ENCODE assay signal across 24 cellular contexts in genomic region chr17:2635241-2635640, GRCh38. TPM values are rescaled to one million over a fixed set of nuclear protein-coding genes. Genes with fewer than 3 reads are reported as not detected.
DNase-seq lines count a peak whose midpoint lies in the region; ATAC-seq and TF ChIP-seq lines count a peak whose summit lies in the region.
"Had no signal": no experiment of that assay in that cellular context is flagged by ENCODE, and none has a peak within 500 bp of the region (broad histone marks: within the 10 kb centered on the region; RNA-seq: fewer than 3 reads in every experiment).

No MANE protein-coding gene starts in this region.

- peaks cover 35% of the 10 kb centered on the region for H3K4me1 ChIP-seq in RWPE2 (ENCODE audit: insufficient read depth, poor library complexity, severe bottlenecking)
- peaks cover 28% of the 10 kb centered on the region for H3K4me1 ChIP-seq in testis

- H3K4me3 ChIP-seq in RWPE2 (ENCODE audit: severe bottlenecking) (no peak overlapping the region), testis (no peak overlapping the region)
- H3K4me3 ChIP-seq: GM12878, left ventricle myocardium inferior, upper lobe of left lung had no signal

- intact Hi-C loops in testis (cut with DNase I; ENCODE audit: low total_unique reads): no loop called here
- intact Hi-C loops in sciatic nerve (cut with DNase I): no loop called here

- DNase-seq in Caki2 (ENCODE audit: low read depth) (peak; percentile 19), RWPE2 (ENCODE audit: low spot score) (no peak), kidney tubule cell (ENCODE audit: low spot score) (peak; percentile 9), testis (peak; percentile 56), sciatic nerve (ENCODE audit: low spot score) (no peak)
- DNase-seq: activated CD4-positive, alpha-beta T cell treated with anti-CD3 and anti-CD28 coated beads for 1 hour; activated CD8-positive, alpha-beta T cell treated with anti-CD3 and anti-CD28 coated beads, Interleukin-2, amount 10 ng/mL, durations not matched to agents 7 days and 5 days; activated effector memory CD4-positive, alpha-beta T cell treated with Interleukin-2 at 50 U/mL for 16 hours; central memory CD4-positive, alpha-beta T cell; hypothalamus; left ventricle myocardium inferior; midbrain; naive thymus-derived CD8-positive, alpha-beta T cell; NCI-H345; NCI-H774; occipital lobe; RPMI8226; SK-N-SH; stimulated activated CD4-positive, alpha-beta T cell treated with anti-CD3 and anti-CD28 coated beads, Interleukin-2, amount 100 ng/mL, for 24 hours; T-helper 2 cell had no signal

- ATAC-seq in RWPE2 (ENCODE audit: low read depth) (no peak), sciatic nerve (no peak), HG03521 (IDR thresholded peaks at IDR 0.05; ENCODE audit: unreplicated experiment) (no peak), HG03460 (IDR thresholded peaks at IDR 0.05; ENCODE audit: unreplicated experiment) (no peak)
- ATAC-seq: activated CD8-positive, alpha-beta T cell treated with anti-CD3 and anti-CD28 coated beads, Interleukin-2, amount 10 ng/mL, durations not matched to agents 7 days and 5 days; GM12878; naive thymus-derived CD8-positive, alpha-beta T cell had no signal

- TF ChIP-seq CTCF in RWPE2 (IDR thresholded peaks at IDR 0.05; ENCODE audit: poor library complexity, severe bottlenecking): no peak
- no peak for TF ChIP-seq CTCF in testis (IDR thresholded peaks at IDR 0.05)

- H3K9me3 ChIP-seq in RWPE2 (ENCODE audit: severe bottlenecking) (no peaks in the 10 kb centered on the region), testis (no peaks in the 10 kb centered on the region)
- H3K9me3 ChIP-seq: left ventricle myocardium inferior, SK-N-SH, upper lobe of left lung had no signal

- peak overlapping the region; percentile 57 for H3K27ac ChIP-seq in RWPE2 (ENCODE audit: poor library complexity, severe bottlenecking)
- no peak overlapping the region for H3K27ac ChIP-seq in testis
- H3K27ac ChIP-seq: left ventricle myocardium inferior had no signal

- in situ Hi-C loops in Caki2 (cut with HindIII; ENCODE audit: low pct_unique_long_range_greater_than_20kb, low sequenced_read_pairs): no loop called here

- no peak for TF ChIP-seq POLR2A in testis (IDR thresholded peaks at IDR 0.05)

- 68 to 77% methylated on average over 3 of the region's 3 CpGs for WGBS in testis, 2 donors

- peaks cover 64% of the 10 kb centered on the region for H3K36me3 ChIP-seq in RWPE2 (ENCODE audit: low read depth)
- H3K36me3 ChIP-seq in testis (ENCODE audit: low read depth, missing control alignments): no peaks in the 10 kb centered on the region

- H3K27me3 ChIP-seq in RWPE2 (ENCODE audit: insufficient read depth, poor library complexity, severe bottlenecking) (no peaks in the 10 kb centered on the region), testis (no peaks in the 10 kb centered on the region)
- H3K27me3 ChIP-seq: upper lobe of left lung had no signal

RNA-seq across cellular contexts. Expression of gene PAFAH1B1, which starts 41.8 kb away (rescaled TPM):
- 92.6 and 96.8 TPM in 2 replicates for total RNA-seq in Caki2 (2014; rRNA removed; shearing (Covaris generic); ENCODE audit: low replicate concordance)
- total RNA-seq in testis (100 to 1,000 TPM; 157 to 225 TPM), sciatic nerve (160 TPM)
- polyA plus RNA-seq in testis (ENCODE audit: insufficient read depth, low read depth, low replicate concordance): 597 TPM

Comparison
In these comparisons a context has a peak if more than half of its experiments do, and no peak if none do; other contexts are left out.
1. DNase-seq: peak in Caki2 (single experiment), kidney tubule cell (single experiment) and testis (single experiment); none in RWPE2 (single experiment) and sciatic nerve (single experiment).